9 cellular contexts compared by ENCODE assay signal in the genomic region with DNA sequence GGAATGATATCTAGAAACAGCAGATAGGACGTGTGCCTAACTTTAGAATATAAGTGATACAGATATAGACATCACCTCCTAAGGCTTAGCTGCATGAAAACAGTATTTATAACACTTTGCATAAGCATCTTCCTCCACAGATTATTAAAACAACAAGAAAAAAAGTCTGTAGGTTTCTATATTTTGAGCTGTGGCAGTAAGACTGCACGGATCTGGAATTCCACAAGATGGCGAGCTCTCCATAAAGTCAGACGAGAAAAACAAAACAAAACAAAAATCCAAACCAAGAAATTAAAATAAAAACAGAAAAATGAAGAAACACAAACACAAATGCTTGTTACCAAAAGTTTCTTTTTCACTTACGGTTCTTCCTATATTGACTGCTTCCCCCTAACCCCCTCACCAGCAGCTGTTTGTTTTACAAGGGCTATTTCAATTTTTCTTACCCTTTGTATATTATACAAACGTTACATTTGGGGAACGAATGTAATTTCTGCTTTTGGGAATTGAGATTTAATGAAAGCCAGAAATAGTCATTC.
A peak's percentile ranks its signal among the peaks of the same experiment; 100 is the strongest.
DNase-seq lines count a peak whose midpoint lies in the region; ATAC-seq and TF ChIP-seq lines count a peak whose summit lies in the region.
"Had no signal": no experiment of that assay in that cellular context is flagged by ENCODE, and none has a peak within 500 bp of the region (broad histone marks: within the 10 kb centered on the region; RNA-seq: fewer than 3 reads in every experiment).

No MANE protein-coding gene starts in this region.

- ATAC-seq in stimulated activated naive CD8-positive, alpha-beta T cell treated with anti-CD3 and anti-CD28 coated beads, Interleukin-15, Interleukin-2, amounts not matched to agents 100 U/mL and 50 U/mL, for 24 hours: no peak
- no peak for ATAC-seq in GM21515 (IDR thresholded peaks at IDR 0.05; ENCODE audit: unreplicated experiment)

- H3K4me1 ChIP-seq in HUES48 (ENCODE audit: control insufficient read depth, insufficient read depth, low read length) (peaks cover 14% of the 10 kb centered on the region), hepatocyte (ENCODE audit: insufficient read depth) (no peaks in the 10 kb centered on the region), stomach smooth muscle (ENCODE audit: control insufficient read depth, insufficient read depth, low read length) (peaks cover 9% of the 10 kb centered on the region)

- TF ChIP-seq CTCF in hepatocyte (IDR thresholded peaks at IDR 0.05; ENCODE audit: poor library complexity): peak; percentile 78

- 39% methylated on average over 7 of the region's 7 CpGs for WGBS in hepatocyte (ENCODE audit: low lambda C conversion rate, missing lambda C conversion rate)

- peaks cover 17% of the 10 kb centered on the region for H3K27me3 Mint-ChIP-seq in stimulated activated naive CD8-positive, alpha-beta T cell treated with anti-CD3 and anti-CD28 coated beads, Interleukin-15, Interleukin-2, amounts not matched to agents 100 ng/mL and 50 ng/mL, for 24 hours
- no peaks in the 10 kb centered on the region for H3K27me3 Mint-ChIP-seq in activated CD4-positive, alpha-beta memory T cell treated with anti-CD3 and anti-CD28 coated beads, Interleukin-2, amount 10 ng/mL, durations not matched to agents 7 days and 5 days

- peaks cover 16% of the 10 kb centered on the region for H3K4me1 Mint-ChIP-seq in stimulated activated naive CD8-positive, alpha-beta T cell treated with anti-CD3 and anti-CD28 coated beads, Interleukin-15, Interleukin-2, amounts not matched to agents 100 ng/mL and 50 ng/mL, for 24 hours (ENCODE audit: low read depth)
- peaks cover 17% of the 10 kb centered on the region for H3K4me1 Mint-ChIP-seq in activated CD4-positive, alpha-beta memory T cell treated with anti-CD3 and anti-CD28 coated beads, Interleukin-2, amount 10 ng/mL, durations not matched to agents 7 days and 5 days

- H4K20me1 ChIP-seq in hepatocyte (ENCODE audit: insufficient read depth, poor library complexity, severe bottlenecking): no peaks in the 10 kb centered on the region

- peak overlapping the region; percentile 53 for H3K4me2 ChIP-seq in hepatocyte

- no peaks in the 10 kb centered on the region for H3K9me3 ChIP-seq in HUES48 (ENCODE audit: control insufficient read depth, insufficient read depth, low read length)
- no peaks in the 10 kb centered on the region for H3K9me3 ChIP-seq in hepatocyte (ENCODE audit: low read depth)
- no peaks in the 10 kb centered on the region for H3K9me3 ChIP-seq in stomach smooth muscle (ENCODE audit: control insufficient read depth in 2 of 2, low read length in 2 of 2)
- H3K9me3 ChIP-seq: neutrophil had no signal

- CTCF ChIA-PET in activated CD4-positive, alpha-beta memory T cell treated with anti-CD3 and anti-CD28 coated beads, Interleukin-2, amount 10 ng/mL, durations not matched to agents 7 days and 5 days (lab: Charles Lee): interaction anchor here (1.0 to 3.2 kb wide), 9 partner anchors 10 to 875 kb away, joined by 3 to 22 read pairs (median 3); no protein-coding TSS in a partner anchor

- H3K9ac ChIP-seq in HUES48 (ENCODE audit: low read depth, low read length) (peak overlapping the region; percentile 18; the same call in 1 of the 2 replicates), stomach smooth muscle (ENCODE audit: low read length in 2 of 2) (peak overlapping the region in 1 of 2 donors; percentile 17)

- peak overlapping the region; percentile 23 for H2AFZ ChIP-seq in hepatocyte

- H3K36me3 ChIP-seq in HUES48 (ENCODE audit: control insufficient read depth, insufficient read depth, low read length) (no peaks in the 10 kb centered on the region), hepatocyte (replicated peaks; ENCODE audit: insufficient read depth, low read depth) (no peaks in the 10 kb centered on the region), stomach smooth muscle (ENCODE audit: control insufficient read depth in 2 of 2, insufficient read depth in 2 of 2, low read length in 2 of 2) (no peaks in the 10 kb centered on the region)
- H3K36me3 ChIP-seq: neutrophil had no signal

- no peak overlapping the region for H3K4me3 ChIP-seq in HUES48 (ENCODE audit: low read depth, low read length)
- H3K4me3 ChIP-seq in hepatocyte: no peak overlapping the region
- H3K4me3 ChIP-seq in stomach smooth muscle (ENCODE audit: low read length in 2 of 2): peak overlapping the region; percentile 20 to 52

- H3K36me3 Mint-ChIP-seq in stimulated activated naive CD8-positive, alpha-beta T cell treated with anti-CD3 and anti-CD28 coated beads, Interleukin-15, Interleukin-2, amounts not matched to agents 100 ng/mL and 50 ng/mL, for 24 hours (ENCODE audit: low read depth): no peaks in the 10 kb centered on the region
- H3K36me3 Mint-ChIP-seq in activated CD4-positive, alpha-beta memory T cell treated with anti-CD3 and anti-CD28 coated beads, Interleukin-2, amount 10 ng/mL, durations not matched to agents 7 days and 5 days (ENCODE audit: low read depth): no peaks in the 10 kb centered on the region

- no peaks in the 10 kb centered on the region for H3K9me2 ChIP-seq in hepatocyte (replicated peaks; ENCODE audit: insufficient read depth)

- POLR2A ChIA-PET in activated CD4-positive, alpha-beta memory T cell treated with anti-CD3 and anti-CD28 coated beads, Interleukin-2, amount 10 ng/mL, durations not matched to agents 7 days and 5 days (lab: Charles Lee): interaction anchor here (0.8 to 2.1 kb wide), 9 partner anchors 10 to 870 kb away, joined by 3 to 9 read pairs (median 4); a partner anchor contains a TSS

- peak overlapping the region; percentile 89 for H3K27ac Mint-ChIP-seq in stimulated activated naive CD8-positive, alpha-beta T cell treated with anti-CD3 and anti-CD28 coated beads, Interleukin-15, Interleukin-2, amounts not matched to agents 100 ng/mL and 50 ng/mL, for 24 hours
- H3K27ac Mint-ChIP-seq in activated CD4-positive, alpha-beta memory T cell treated with anti-CD3 and anti-CD28 coated beads, Interleukin-2, amount 10 ng/mL, durations not matched to agents 7 days and 5 days: peak overlapping the region; percentile 60

- no peaks in the 10 kb centered on the region for H3K79me2 ChIP-seq in hepatocyte

- H3K4me3 Mint-ChIP-seq in stimulated activated naive CD8-positive, alpha-beta T cell treated with anti-CD3 and anti-CD28 coated beads, Interleukin-15, Interleukin-2, amounts not matched to agents 100 ng/mL and 50 ng/mL, for 24 hours: peak overlapping the region; percentile 72
- peak overlapping the region; percentile 8 for H3K4me3 Mint-ChIP-seq in activated CD4-positive, alpha-beta memory T cell treated with anti-CD3 and anti-CD28 coated beads, Interleukin-2, amount 10 ng/mL, durations not matched to agents 7 days and 5 days

- DNase-seq in stimulated activated naive CD8-positive, alpha-beta T cell treated with anti-CD3 and anti-CD28 coated beads, Interleukin-15, Interleukin-2, amounts not matched to agents 100 U/mL and 50 U/mL, for 24 hours: no peak
- no peak for DNase-seq in activated CD4-positive, alpha-beta memory T cell treated with anti-CD3 and anti-CD28 coated beads, Interleukin-2, amount 10 ng/mL, durations not matched to agents 7 days and 5 days
- DNase-seq in hepatocyte (ENCODE audit: low spot score): peak; percentile 59
- no peak for DNase-seq in cerebellum (ENCODE audit: low spot score)

- no peaks in the 10 kb centered on the region for H3K9me3 Mint-ChIP-seq in stimulated activated naive CD8-positive, alpha-beta T cell treated with anti-CD3 and anti-CD28 coated beads, Interleukin-15, Interleukin-2, amounts not matched to agents 100 ng/mL and 50 ng/mL, for 24 hours
- no peaks in the 10 kb centered on the region for H3K9me3 Mint-ChIP-seq in activated CD4-positive, alpha-beta memory T cell treated with anti-CD3 and anti-CD28 coated beads, Interleukin-2, amount 10 ng/mL, durations not matched to agents 7 days and 5 days

- H3K27ac ChIP-seq in HUES48 (ENCODE audit: low read depth, low read length): peak overlapping the region; percentile 81
- peak overlapping the region; percentile 82 for H3K27ac ChIP-seq in hepatocyte
- H3K27ac ChIP-seq in stomach smooth muscle (ENCODE audit: low read length): peak overlapping the region; percentile 80

- no peaks in the 10 kb centered on the region for H3K27me3 ChIP-seq in HUES48 (ENCODE audit: control insufficient read depth, insufficient read depth, low read length)
- no peaks in the 10 kb centered on the region for H3K27me3 ChIP-seq in hepatocyte
- no peaks in the 10 kb centered on the region for H3K27me3 ChIP-seq in stomach smooth muscle (ENCODE audit: control insufficient read depth in 1 of 2, insufficient read depth in 2 of 2, low read length in 2 of 2)
- H3K27me3 ChIP-seq: neutrophil had no signal

Comparison
In these comparisons a context has a peak if more than half of its experiments do, and no peak if none do; other contexts are left out.
1. H3K4me3 ChIP-seq: peak in stomach smooth muscle (2 of 2); none in HUES48 (single experiment) and hepatocyte (single experiment).
2. Peak in every context shown above with its lines, with median percentiles within 50 percentile points of each other: H3K27ac ChIP-seq.